Comparison of ENCODE assay signal across 24 cellular contexts in genomic region chr13:35996360-35996759, GRCh38.
"Had no signal": no experiment of that assay in that cellular context is flagged by ENCODE, and none has a peak within 500 bp of the region (broad histone marks: within the 10 kb centered on the region; RNA-seq: fewer than 3 reads in every experiment).

No MANE protein-coding gene starts in this region.

- DNase-seq: islet precursor cell; left ventricle myocardium inferior; mesendoderm; naive B cell; natural killer cell; ovary; right lobe of liver; stimulated activated CD4-positive, alpha-beta T cell treated with anti-CD3 and anti-CD28 coated beads, Interleukin-12 subunit alpha, Interleukin-12 subunit beta, amount 100 ng/mL, for 4 hours; stimulated activated CD4-positive, alpha-beta T cell treated with anti-CD3 and anti-CD28 coated beads, Interleukin-15, amount 100 ng/mL, for 24 hours; stimulated activated CD4-positive, alpha-beta T cell treated with anti-CD3 and anti-CD28 coated beads, Interleukin-2, amount 100 ng/mL, for 24 hours; stimulated activated CD4-positive, alpha-beta T cell treated with anti-CD3 and anti-CD28 coated beads, Interleukin-4, amount 100 ng/mL, for 1 hour; stimulated activated naive B cell treated with anti-CD40 and anti-IgM and Interleukin-4, amounts not matched to agents 10 μg/mL and 1 μg/mL and 100 μg/mL, for 72 hours; stimulated activated naive CD8-positive, alpha-beta T cell treated with anti-CD3 and anti-CD28 coated beads, Interleukin-15, Interleukin-2, amounts not matched to agents 100 U/mL and 50 U/mL, for 24 hours; stomach; testis; thyroid gland; transverse colon; upper lobe of left lung had no signal

- H3K9me3 Mint-ChIP-seq: mesothelial cell of epicardium; naive B cell; stimulated activated naive B cell treated with anti-CD40 and anti-IgM and Interleukin-4, amounts not matched to agents 10 μg/mL and 1 μg/mL and 100 μg/mL, for 72 hours had no signal

- H3K27me3 ChIP-seq: ovary, right atrium auricular region, right lobe of liver, stomach, testis, thyroid gland, transverse colon, upper lobe of left lung, vagina had no signal

- ATAC-seq: natural killer cell; right lobe of liver; stimulated activated naive B cell treated with anti-CD40 and anti-IgM and Interleukin-4, amounts not matched to agents 10 μg/mL and 1 μg/mL and 100 μg/mL, for 72 hours; stimulated activated naive CD8-positive, alpha-beta T cell treated with anti-CD3 and anti-CD28 coated beads, Interleukin-15, Interleukin-2, amounts not matched to agents 100 U/mL and 50 U/mL, for 24 hours had no signal

- H3K4me3 Mint-ChIP-seq: mesothelial cell of epicardium; naive B cell; natural killer cell; stimulated activated naive B cell treated with anti-CD40 and anti-IgM and Interleukin-4, amounts not matched to agents 10 μg/mL and 1 μg/mL and 100 μg/mL, for 72 hours had no signal

- H3K4me1 Mint-ChIP-seq: naive B cell; natural killer cell; stimulated activated naive B cell treated with anti-CD40 and anti-IgM and Interleukin-4, amounts not matched to agents 10 μg/mL and 1 μg/mL and 100 μg/mL, for 72 hours had no signal

- H3K36me3 ChIP-seq: left ventricle myocardium inferior, ovary, right atrium auricular region, right lobe of liver, stomach, thyroid gland, transverse colon, upper lobe of left lung, vagina had no signal

- H3K9me3 ChIP-seq: left ventricle myocardium inferior, ovary, right atrium auricular region, right lobe of liver, stomach, testis, thyroid gland, transverse colon, upper lobe of left lung, vagina had no signal

- H3K27ac ChIP-seq: left ventricle myocardium inferior, ovary, right atrium auricular region, right lobe of liver, stomach, testis, thyroid gland, transverse colon, upper lobe of left lung, vagina had no signal

- H3K4me1 ChIP-seq: right lobe of liver, testis, thyroid gland, upper lobe of left lung had no signal

- H3K27me3 Mint-ChIP-seq: stimulated activated naive B cell treated with anti-CD40 and anti-IgM and Interleukin-4, amounts not matched to agents 10 μg/mL and 1 μg/mL and 100 μg/mL, for 72 hours had no signal

- H3K4me3 ChIP-seq: left ventricle myocardium inferior, lung, ovary, right atrium auricular region, right lobe of liver, smooth muscle cell, stomach, testis, thyroid gland, transverse colon, upper lobe of left lung, vagina had no signal

- H3K27ac Mint-ChIP-seq: mesothelial cell of epicardium; naive B cell; natural killer cell; progenitor cell of endocrine pancreas; stimulated activated naive B cell treated with anti-CD40 and anti-IgM and Interleukin-4, amounts not matched to agents 10 μg/mL and 1 μg/mL and 100 μg/mL, for 72 hours had no signal

- H3K36me3 Mint-ChIP-seq: mesothelial cell of epicardium; naive B cell; natural killer cell; stimulated activated naive B cell treated with anti-CD40 and anti-IgM and Interleukin-4, amounts not matched to agents 10 μg/mL and 1 μg/mL and 100 μg/mL, for 72 hours had no signal
